18 cellular contexts compared by ENCODE assay signal in the genomic region with DNA sequence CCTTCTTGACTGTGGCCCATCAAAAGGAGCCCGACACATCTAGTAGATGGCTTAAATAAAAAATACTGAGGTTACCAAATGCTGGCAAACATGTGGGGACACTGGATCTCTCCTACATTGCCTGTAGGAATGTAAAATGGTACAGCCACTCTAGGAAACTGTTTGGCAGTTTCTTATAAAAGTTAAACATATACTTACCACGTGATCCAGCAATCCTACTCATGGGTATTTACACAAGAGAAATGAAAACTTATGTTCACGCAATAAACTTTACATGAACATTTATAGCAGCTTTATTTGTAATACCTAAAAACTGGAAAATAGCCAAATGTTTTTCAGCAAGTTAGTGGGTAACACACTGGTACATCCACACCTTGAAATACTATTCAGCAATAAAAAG. TPM values are rescaled to one million over a fixed set of nuclear protein-coding genes. Genes with fewer than 3 reads are reported as not detected.
DNase-seq lines count a peak whose midpoint lies in the region; ATAC-seq and TF ChIP-seq lines count a peak whose summit lies in the region.
"Had no signal": no experiment of that assay in that cellular context is flagged by ENCODE, and none has a peak within 500 bp of the region (broad histone marks: within the 10 kb centered on the region; RNA-seq: fewer than 3 reads in every experiment).

No MANE protein-coding gene starts in this region.

- CTCF ChIA-PET in activated CD4-positive, alpha-beta memory T cell treated with anti-CD3 and anti-CD28 coated beads for 36 hours (lab: Charles Lee) = interaction anchor here (0.9 kb wide), 1 partner anchor 17 kb away, joined by 3 read pairs; no protein-coding TSS in a partner anchor
- CTCF ChIA-PET in activated CD4-positive, alpha-beta memory T cell treated with anti-CD3 and anti-CD28 coated beads, Interleukin-2, amount 10 ng/mL, durations not matched to agents 7 days and 5 days (lab: Charles Lee) = interaction anchor here (1.7 kb wide), 1 partner anchor 11 kb away, joined by 6 read pairs; no protein-coding TSS in a partner anchor

- no peak overlapping the region for H3K4me3 Mint-ChIP-seq in activated CD4-positive, alpha-beta memory T cell treated with anti-CD3 and anti-CD28 coated beads for 36 hours
- no peak overlapping the region for H3K4me3 Mint-ChIP-seq in activated CD4-positive, alpha-beta memory T cell treated with anti-CD3 and anti-CD28 coated beads, Interleukin-2, amount 10 ng/mL, durations not matched to agents 7 days and 5 days

- H3K4me1 Mint-ChIP-seq in activated CD4-positive, alpha-beta memory T cell treated with anti-CD3 and anti-CD28 coated beads for 36 hours (ENCODE audit: low read depth) = peaks cover 79% of the 10 kb centered on the region
- H3K4me1 Mint-ChIP-seq in activated CD4-positive, alpha-beta memory T cell treated with anti-CD3 and anti-CD28 coated beads, Interleukin-2, amount 10 ng/mL, durations not matched to agents 7 days and 5 days = peaks cover 76% of the 10 kb centered on the region

- no peaks in the 10 kb centered on the region for H3K36me3 ChIP-seq in MM.1S (replicated peaks; ENCODE audit: insufficient read depth, low read length)
- H3K36me3 ChIP-seq in colonic mucosa = no peaks in the 10 kb centered on the region
- H3K36me3 ChIP-seq in transverse colon = no peaks in the 10 kb centered on the region

- no peak overlapping the region for H2AFZ ChIP-seq in MM.1S (ENCODE audit: low read length)

- H3K27me3 ChIP-seq in MM.1S (replicated peaks; ENCODE audit: insufficient read depth, low read length) (no peaks in the 10 kb centered on the region), colonic mucosa (no peaks in the 10 kb centered on the region), transverse colon (no peaks in the 10 kb centered on the region)
- H3K27me3 ChIP-seq: SJSA1 had no signal

- H3K36me3 Mint-ChIP-seq in activated CD4-positive, alpha-beta memory T cell treated with anti-CD3 and anti-CD28 coated beads for 36 hours = peaks cover 3% of the 10 kb centered on the region
- H3K36me3 Mint-ChIP-seq in activated CD4-positive, alpha-beta memory T cell treated with anti-CD3 and anti-CD28 coated beads, Interleukin-2, amount 10 ng/mL, durations not matched to agents 7 days and 5 days (ENCODE audit: low read depth) = peaks cover 36% of the 10 kb centered on the region

- no peak for TF ChIP-seq POLR2A in transverse colon (IDR thresholded peaks at IDR 0.05)

- H3K4me2 ChIP-seq in MM.1S (ENCODE audit: low read depth, low read length) = no peak overlapping the region

- no peaks in the 10 kb centered on the region for H3K27me3 Mint-ChIP-seq in activated CD4-positive, alpha-beta memory T cell treated with anti-CD3 and anti-CD28 coated beads for 36 hours
- H3K27me3 Mint-ChIP-seq in activated CD4-positive, alpha-beta memory T cell treated with anti-CD3 and anti-CD28 coated beads, Interleukin-2, amount 10 ng/mL, durations not matched to agents 7 days and 5 days = no peaks in the 10 kb centered on the region

- H3K27ac Mint-ChIP-seq in activated CD4-positive, alpha-beta memory T cell treated with anti-CD3 and anti-CD28 coated beads for 36 hours = peak overlapping the region; percentile 72
- H3K27ac Mint-ChIP-seq in activated CD4-positive, alpha-beta memory T cell treated with anti-CD3 and anti-CD28 coated beads, Interleukin-2, amount 10 ng/mL, durations not matched to agents 7 days and 5 days = no peak overlapping the region

- H3K4me3 ChIP-seq in MM.1S (ENCODE audit: low read length) (no peak overlapping the region), colonic mucosa (no peak overlapping the region), transverse colon (no peak overlapping the region)
- H3K4me3 ChIP-seq: SJSA1 had no signal

- H3K9ac ChIP-seq in MM.1S (ENCODE audit: low read length) (no peak overlapping the region), colonic mucosa (ENCODE audit: low read depth in 2 of 2, low read length in 2 of 2) (peak overlapping the region in 1 of 2 donors; percentile 16)

- H3K9me2 ChIP-seq in MM.1S (replicated peaks; ENCODE audit: insufficient read depth, low read length) = no peaks in the 10 kb centered on the region

- H3K9me3 ChIP-seq in MM.1S (replicated peaks; ENCODE audit: insufficient read depth, low read length) (no peaks in the 10 kb centered on the region), colonic mucosa (no peaks in the 10 kb centered on the region), transverse colon (no peaks in the 10 kb centered on the region)
- H3K9me3 ChIP-seq: SJSA1 had no signal

- peak overlapping the region; percentile 100; the same call in 1 of the 2 replicates for H3K27ac ChIP-seq in MM.1S (ENCODE audit: low read length)
- peak overlapping the region; percentile 71 for H3K27ac ChIP-seq in colonic mucosa
- H3K27ac ChIP-seq in transverse colon = peak overlapping the region; percentile 73 to 85 (median 81)
- H3K27ac ChIP-seq: SJSA1 had no signal

- peaks cover 70% of the 10 kb centered on the region for H3F3A ChIP-seq in MM.1S (ENCODE audit: insufficient read depth, low read length)

- peaks cover 66% of the 10 kb centered on the region for H3K79me2 ChIP-seq in MM.1S (ENCODE audit: low read length)

- no peak for ATAC-seq in HG03520 (IDR thresholded peaks at IDR 0.05; ENCODE audit: unreplicated experiment)
- ATAC-seq: HCT116 had no signal

- TF ChIP-seq CTCF in MM.1S (IDR thresholded peaks at IDR 0.05; ENCODE audit: low read length) (no peak), colonic mucosa (IDR thresholded peaks at IDR 0.05) (no peak), transverse colon (IDR thresholded peaks at IDR 0.05) (no peak)

- no peak for DNase-seq in activated CD4-positive, alpha-beta memory T cell treated with anti-CD3 and anti-CD28 coated beads for 36 hours
- no peak for DNase-seq in activated CD4-positive, alpha-beta memory T cell treated with anti-CD3 and anti-CD28 coated beads, Interleukin-2, amount 10 ng/mL, durations not matched to agents 7 days and 5 days
- DNase-seq in MM.1S (no peak), colonic mucosa (no peak), transverse colon (no peak), NCI-H187 treated with DMSO at 0.1 percent for 48 hours (lab: John Stamatoyannopoulos, UW) (no peak), NCI-H2171 (lab: John Stamatoyannopoulos, UW) (no peak)
- DNase-seq: 8988T, C1 segment of cervical spinal cord, NCI-H1092 treated with DMSO at 0.1 percent for 48 hours, NCI-H1436 treated with DMSO at 0.1 percent for 48 hours, NCI-H2029, NCI-H226, NCI-H510A treated with DMSO at 0.1 percent for 48 hours, NCI-H774 had no signal

- H3K9me3 Mint-ChIP-seq in activated CD4-positive, alpha-beta memory T cell treated with anti-CD3 and anti-CD28 coated beads for 36 hours = no peaks in the 10 kb centered on the region
- peaks cover 5% of the 10 kb centered on the region for H3K9me3 Mint-ChIP-seq in activated CD4-positive, alpha-beta memory T cell treated with anti-CD3 and anti-CD28 coated beads, Interleukin-2, amount 10 ng/mL, durations not matched to agents 7 days and 5 days

- WGBS in transverse colon (ENCODE audit: low coverage in 1 of 2), 2 donors = 46 to 64% methylated on average over 3 of the region's 3 CpGs

- intact Hi-C loops in activated CD4-positive, alpha-beta memory T cell treated with anti-CD3 and anti-CD28 coated beads for 36 hours (cut with micrococcal nuclease) = loop anchor here (2.0 kb wide), 1 partner anchor 141 kb away; no protein-coding TSS in a partner anchor
- intact Hi-C loops in colonic mucosa (cut with DNase I) (no loop called here), transverse colon (cut with DNase I; ENCODE audit: low total_unique reads) (no loop called here)

- H4K20me1 ChIP-seq in MM.1S (ENCODE audit: insufficient read depth, low read length) = no peaks in the 10 kb centered on the region

- in situ Hi-C loops in transverse colon (cut with MboI; ENCODE audit: low pct_ligation_motif_present in 1 of 4, low pct_unique_long_range_greater_than_20kb in 1 of 4, low sequenced_read_pairs in 3 of 4) = no loop called here

- H3K4me1 ChIP-seq in MM.1S (ENCODE audit: low read length) (peaks cover 96% of the 10 kb centered on the region), colonic mucosa (peaks cover 4% of the 10 kb centered on the region), transverse colon (peaks cover 0 to 24% (median 9%) of the 10 kb centered on the region in 4 donors)

- POLR2A ChIA-PET in activated CD4-positive, alpha-beta memory T cell treated with anti-CD3 and anti-CD28 coated beads for 36 hours (lab: Charles Lee) = interaction anchor here (0.8 kb wide), 1 partner anchor 11 kb away, joined by 5 read pairs; no protein-coding TSS in a partner anchor
- POLR2A ChIA-PET in activated CD4-positive, alpha-beta memory T cell treated with anti-CD3 and anti-CD28 coated beads, Interleukin-2, amount 10 ng/mL, durations not matched to agents 7 days and 5 days (lab: Charles Lee) = interaction anchor here (0.6 to 18.6 kb wide), 3 partner anchors 9 to 30 kb away, joined by 3 to 320 read pairs (median 4); no protein-coding TSS in a partner anchor

- no peak for TF ChIP-seq EP300 in transverse colon (IDR thresholded peaks at IDR 0.05; ENCODE audit: low read depth)

RNA-seq across cellular contexts. Expression of gene ZBTB38, which starts 9.1 kb away (rescaled TPM):
- 10 to 100 TPM; 64.7 to 66.4 TPM for total RNA-seq in activated CD4-positive, alpha-beta memory T cell treated with anti-CD3 and anti-CD28 coated beads for 36 hours
- total RNA-seq in activated CD4-positive, alpha-beta memory T cell treated with anti-CD3 and anti-CD28 coated beads, Interleukin-2, amount 10 ng/mL, durations not matched to agents 7 days and 5 days = 10 to 100 TPM; 36.0 to 39.6 TPM
- total RNA-seq in colonic mucosa (100 to 1,000 TPM in 1 of 2 donors, 10 to 100 TPM in 1; 95.5 to 112 TPM), transverse colon (100 to 1,000 TPM in 3 of 4 donors, 10 to 100 TPM in 1; 71.8 to 182 (median 169) TPM)
